32 cellular contexts compared by ENCODE assay signal in the genomic region with DNA sequence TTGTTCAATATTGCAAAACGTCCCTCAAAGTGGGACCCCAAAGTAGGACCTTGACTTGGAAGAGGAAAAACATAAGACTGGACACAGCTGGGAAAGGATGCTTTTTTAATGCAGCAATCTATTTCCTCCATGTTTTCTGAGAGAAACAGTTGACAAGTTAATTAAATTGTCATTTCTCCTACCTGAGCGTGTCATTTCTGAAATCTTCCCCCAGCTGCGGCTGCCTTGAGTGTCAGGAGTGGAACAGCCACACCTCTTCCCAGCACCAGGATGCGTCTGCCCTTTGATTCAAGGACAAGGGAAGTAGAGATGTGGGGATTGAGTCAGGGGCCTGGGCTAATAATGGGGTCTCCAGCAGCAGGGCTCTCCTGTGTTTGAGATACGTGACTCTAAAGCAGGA.
"Had no signal": no experiment of that assay in that cellular context is flagged by ENCODE, and none has a peak within 500 bp of the region (broad histone marks: within the 10 kb centered on the region; RNA-seq: fewer than 3 reads in every experiment).

No MANE protein-coding gene starts in this region.

- H3K9me3 Mint-ChIP-seq: activated T-helper 17 cell treated with anti-CD3 and anti-CD28 coated beads, Interleukin-2, amount 50 U/mL, for 72 hours; central memory CD8-positive, alpha-beta T cell; dendritic cell treated with granulocyte-macrophage colony-stimulating factor and Interleukin-4, amounts not matched to agents 40 ng/mL and 50 ng/mL, for 4 days had no signal

- H3K27me3 Mint-ChIP-seq: activated naive CD8-positive, alpha-beta T cell; dendritic cell treated with granulocyte-macrophage colony-stimulating factor and Interleukin-4, amounts not matched to agents 40 ng/mL and 50 ng/mL, for 4 days had no signal

- H3K4me3 ChIP-seq: coronary artery, dorsolateral prefrontal cortex, heart left ventricle had no signal

- H3K4me1 ChIP-seq: heart left ventricle had no signal

- H3K36me3 ChIP-seq: brain microvascular endothelial cell, heart left ventricle, WERI-Rb-1 had no signal

- H3K36me3 Mint-ChIP-seq: T-cell had no signal

- H3K27ac Mint-ChIP-seq: activated B cell treated with CpG ODN at 0.5 μM for 24 hours; activated CD8-positive, alpha-beta T cell treated with anti-CD3 and anti-CD28 coated beads for 36 hours; activated naive CD8-positive, alpha-beta T cell; activated T-cell treated with anti-CD3 and anti-CD28 coated beads, Interleukin-2, amount 50 U/mL, for 24 hours; activated T-cell treated with anti-CD3 and anti-CD28 coated beads, Interleukin-2, amount 50 U/mL, for 72 hours; activated T-helper 17 cell treated with anti-CD3 and anti-CD28 coated beads, Interleukin-2, amount 50 U/mL, for 72 hours; dendritic cell treated with granulocyte-macrophage colony-stimulating factor and Interleukin-4, amounts not matched to agents 40 ng/mL and 50 ng/mL, for 4 days; effector memory CD8-positive, alpha-beta T cell; T-cell; T-helper 1 cell treated with Interleukin-12 subunit alpha and Interleukin-12 subunit beta and Interleukin-4 antibody, amounts not matched to agents 30 μg/mL and 1 μg/mL, for 36 hours had no signal

- H3K27ac ChIP-seq: brain microvascular endothelial cell, coronary artery, dorsolateral prefrontal cortex, epithelial cell of prostate, heart left ventricle, WERI-Rb-1 had no signal

- H3K4me3 Mint-ChIP-seq: activated B cell treated with CpG ODN at 0.5 μM for 24 hours; activated CD8-positive, alpha-beta T cell treated with anti-CD3 and anti-CD28 coated beads for 36 hours; activated naive CD8-positive, alpha-beta T cell; activated T-cell treated with anti-CD3 and anti-CD28 coated beads, Interleukin-2, amount 50 U/mL, for 24 hours; activated T-cell treated with anti-CD3 and anti-CD28 coated beads, Interleukin-2, amount 50 U/mL, for 72 hours; activated T-helper 17 cell treated with anti-CD3 and anti-CD28 coated beads, Interleukin-2, amount 50 U/mL, for 72 hours; central memory CD8-positive, alpha-beta T cell; dendritic cell treated with granulocyte-macrophage colony-stimulating factor and Interleukin-4, amounts not matched to agents 40 ng/mL and 50 ng/mL, for 4 days; effector memory CD8-positive, alpha-beta T cell; T-cell; T-helper 1 cell treated with Interleukin-12 subunit alpha and Interleukin-12 subunit beta and Interleukin-4 antibody, amounts not matched to agents 30 μg/mL and 1 μg/mL, for 36 hours had no signal

- ATAC-seq: activated CD4-positive, CD25-positive, alpha-beta regulatory T cell treated with anti-CD3 and anti-CD28 coated beads, Interleukin-2, amount 50 U/mL, for 24 hours; activated CD8-positive, alpha-beta T cell treated with anti-CD3 and anti-CD28 coated beads for 36 hours; activated T-cell treated with anti-CD3 and anti-CD28 coated beads, Interleukin-2, amount 50 U/mL, for 72 hours; activated T-helper 17 cell treated with anti-CD3 and anti-CD28 coated beads, Interleukin-2, amount 50 U/mL, for 72 hours; effector memory CD8-positive, alpha-beta T cell; heart left ventricle; T-cell had no signal

- H3K4me1 Mint-ChIP-seq: activated B cell treated with CpG ODN at 0.5 μM for 24 hours; activated T-helper 17 cell treated with anti-CD3 and anti-CD28 coated beads, Interleukin-2, amount 50 U/mL, for 72 hours; central memory CD8-positive, alpha-beta T cell; T-cell had no signal

- H3K27me3 ChIP-seq: brain microvascular endothelial cell, dorsolateral prefrontal cortex had no signal

- DNase-seq: activated B cell treated with CpG ODN at 0.5 μM for 24 hours; activated CD4-positive, alpha-beta T cell treated with anti-CD3 and anti-CD28 coated beads for 48 hours; activated CD4-positive, alpha-beta T cell treated with anti-CD3 and anti-CD28 coated beads, Interleukin-2, amount 50 U/mL, for 1 hour; activated CD4-positive, alpha-beta T cell treated with anti-CD3 and anti-CD28 coated beads, Interleukin-2, amount 50 U/mL, for 48 hours; activated CD8-positive, alpha-beta memory T cell treated with anti-CD3 and anti-CD28 coated beads, Interleukin-2, amount 50 U/mL, for 48 hours; activated CD8-positive, alpha-beta T cell treated with anti-CD3 and anti-CD28 coated beads for 36 hours; activated effector memory CD4-positive, alpha-beta T cell treated with Interleukin-2 at 50 U/mL for 16 hours; activated gamma-delta T cell treated with Interleukin-2 at 50 U/mL for 16 hours; activated naive CD4-positive, alpha-beta T cell treated with anti-CD3 and anti-CD28 coated beads, Interleukin-2, amount 50 U/mL, for 16 hours; activated naive CD4-positive, alpha-beta T cell treated with Interleukin-2 at 50 U/mL for 16 hours; activated T-cell treated with anti-CD3 and anti-CD28 coated beads for 4 hours; activated T-cell treated with anti-CD3 and anti-CD28 coated beads, Interleukin-2, amount 50 U/mL, for 24 hours; activated T-cell treated with anti-CD3 and anti-CD28 coated beads, Interleukin-2, amount 50 U/mL, for 72 hours; amniotic stem cell; anterior cingulate cortex; brain microvascular endothelial cell; dorsolateral prefrontal cortex; effector CD4-positive, alpha-beta T cell; effector memory CD8-positive, alpha-beta T cell; foreskin fibroblast; heart left ventricle; T-cell; T-helper 9 cell; WERI-Rb-1 had no signal
